Comparison of ENCODE assay signal across 10 cellular contexts in the genomic region with DNA sequence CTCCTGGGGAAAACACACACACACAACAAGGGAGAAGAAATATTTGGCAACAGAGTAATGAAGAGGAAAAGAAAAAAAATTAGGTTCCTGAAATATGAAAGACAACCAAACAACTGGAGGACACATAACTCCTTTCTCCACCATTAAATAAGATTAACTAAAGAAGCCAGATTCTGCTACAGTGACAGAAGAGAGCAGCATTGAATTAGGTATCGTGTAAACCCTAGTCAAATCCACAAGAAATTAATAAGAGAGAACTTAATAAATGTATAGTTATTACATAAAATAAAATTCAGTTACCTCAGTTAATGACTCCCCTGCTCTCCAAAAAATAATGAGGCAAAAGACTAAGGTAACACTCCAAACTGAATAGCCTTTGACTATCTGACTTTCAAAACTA.
DNase-seq lines count a peak whose midpoint lies in the region; ATAC-seq, FAIRE-seq and TF ChIP-seq lines count a peak whose summit lies in the region.
"Had no signal": no experiment of that assay in that cellular context is flagged by ENCODE, and none has a peak within 500 bp of the region (broad histone marks: within the 10 kb centered on the region; RNA-seq: fewer than 3 reads in every experiment).

No MANE protein-coding gene starts in this region.

- whole genome bisulfite sequencing in K562 (ENCODE audit: insufficient coverage, low coverage, missing lambda C conversion rate) = 8% methylated on average over 1 of the region's 1 CpG

- no peaks in the 10 kb centered on the region for H3K9me3 ChIP-seq in MM.1S (replicated peaks; ENCODE audit: insufficient read depth, low read length)
- peaks cover 5% of the 10 kb centered on the region; the same call in 1 of the 2 replicates for H3K9me3 ChIP-seq in K562 (replicated peaks; ENCODE audit: control insufficient read depth, insufficient read depth, low read depth, low read length)
- no peaks in the 10 kb centered on the region for H3K9me3 ChIP-seq in effector memory CD4-positive, alpha-beta T cell (ENCODE audit: control insufficient read depth, low read length)

- intact Hi-C loops in K562 (cut with micrococcal nuclease) = loop anchor here (1.0 to 10.0 kb wide), 5 partner anchors 154 to 800 kb away; no protein-coding TSS in a partner anchor

- BruUV-seq in K562 (replicated peaks; lab: Mats Ljungman, UMichigan) = no TSS peak

- H3K27ac Mint-ChIP-seq in activated naive CD4-positive, alpha-beta T cell treated with anti-CD3 and anti-CD28 coated beads, Interleukin-2, amount 50 U/mL, for 72 hours = no peak overlapping the region
- no peak overlapping the region for H3K27ac Mint-ChIP-seq in activated CD4-positive, alpha-beta T cell treated with anti-CD3 and anti-CD28 coated beads, Interleukin-2, amount 10 ng/mL, durations not matched to agents 7 days and 5 days
- H3K27ac Mint-ChIP-seq: activated naive CD8-positive, alpha-beta T cell had no signal

- H3K9me2 ChIP-seq in MM.1S (replicated peaks; ENCODE audit: insufficient read depth, low read length) = no peaks in the 10 kb centered on the region

- H2AFZ ChIP-seq in MM.1S (ENCODE audit: low read length) (peak overlapping the region; percentile 19; the same call in 1 of the 2 replicates), K562 (ENCODE audit: low read depth, low read length) (peak overlapping the region; percentile 69)

- CTCF ChIA-PET in K562 (lab: Yijun Ruan, JAX; ENCODE audit: low intra/inter-chr PET ratio) = interaction anchor here (2.5 kb wide), 1 partner anchor 451 kb away, joined by 10 read pairs; no protein-coding TSS in a partner anchor
- CTCF ChIA-PET in activated CD4-positive, alpha-beta T cell treated with anti-CD3 and anti-CD28 coated beads, Interleukin-2, amount 10 ng/mL, durations not matched to agents 7 days and 5 days (lab: Charles Lee) = no interaction called here

- TF ChIP-seq CTCF in MM.1S (IDR thresholded peaks at IDR 0.05; ENCODE audit: low read length) = peak; percentile 29; the same call in 1 of the 2 replicates
- TF ChIP-seq CTCF in K562 (IDR thresholded peaks at IDR 0.05 in 2 of 3, conservative IDR thresholded peaks at IDR 0.05 in 1 of 3; ENCODE audit: insufficient read depth in 2 of 3, low read depth in 1 of 3, low read length in 3 of 3) = peak in 2 of 3 experiments; percentile 42 to 60; a peak in 3 of 6 replicates

- ATAC-seq in K562 (peak; percentile 83), GM19351 (IDR thresholded peaks at IDR 0.05; ENCODE audit: unreplicated experiment) (no peak)
- no peak for ATAC-seq in activated naive CD4-positive, alpha-beta T cell treated with anti-CD3 and anti-CD28 coated beads, Interleukin-2, amount 50 U/mL, for 72 hours

- H3K79me2 ChIP-seq in MM.1S (ENCODE audit: low read length) (no peaks in the 10 kb centered on the region), K562 (ENCODE audit: control insufficient read depth, insufficient read depth, low read length) (no peaks in the 10 kb centered on the region)

- DNase-seq in EH (ENCODE audit: low read depth) (peak; percentile 53), MM.1S (peak; percentile 21), K562 (ENCODE audit: extremely low read depth in 1 of 4, low spot score in 3 of 4) (peak in 2 of 4 experiments; percentile 23 to 58), lung microvascular endothelial cell (ENCODE audit: low read depth in 2 of 2) (peak; percentile 36 to 64)
- no peak for DNase-seq in activated naive CD4-positive, alpha-beta T cell treated with anti-CD3 and anti-CD28 coated beads, Interleukin-2, amount 50 U/mL, for 72 hours (ENCODE audit: low spot score in 2 of 2)
- DNase-seq in effector memory CD4-positive, alpha-beta T cell = no peak
- DNase-seq in activated CD4-positive, alpha-beta T cell treated with anti-CD3 and anti-CD28 coated beads, Interleukin-2, amount 10 ng/mL, durations not matched to agents 7 days and 5 days = no peak

- no peak for TF ChIP-seq EP300 in K562 (IDR thresholded peaks at IDR 0.05; ENCODE audit: low read length)

- H4K20me1 ChIP-seq in MM.1S (ENCODE audit: insufficient read depth, low read length) (no peaks in the 10 kb centered on the region), K562 (replicated peaks; ENCODE audit: control insufficient read depth, insufficient read depth, low read length) (no peaks in the 10 kb centered on the region)

- H3K9me1 ChIP-seq in K562 (ENCODE audit: control insufficient read depth, insufficient read depth, low read length) = no peaks in the 10 kb centered on the region

- H3K4me3 ChIP-seq in MM.1S (ENCODE audit: low read length) (peak overlapping the region; percentile 34; the same call in 1 of the 2 replicates), K562 (no peak overlapping the region)
- H3K4me3 ChIP-seq in effector memory CD4-positive, alpha-beta T cell (ENCODE audit: insufficient read depth, low read depth, low read length, poor library complexity, severe bottlenecking) = no peak overlapping the region
- H3K4me3 ChIP-seq: SJSA1 had no signal

- peak overlapping the region; percentile 73 for H3K4me2 ChIP-seq in MM.1S (ENCODE audit: low read depth, low read length)
- no peak overlapping the region for H3K4me2 ChIP-seq in K562 (ENCODE audit: insufficient read depth, low read length)

- in situ Hi-C loops in K562 (cut with MboI) = no loop called here

- peak overlapping the region; percentile 34; the same call in 1 of the 2 replicates for H3K27ac ChIP-seq in MM.1S (ENCODE audit: low read length)
- H3K27ac ChIP-seq in K562 (ENCODE audit: extremely low read depth, low read depth, low read length) = no peak overlapping the region; the same call in 2 of the 3 replicates
- H3K27ac ChIP-seq in effector memory CD4-positive, alpha-beta T cell (ENCODE audit: insufficient read depth, low read length, poor library complexity, severe bottlenecking) = no peak overlapping the region
- H3K27ac ChIP-seq: SJSA1 had no signal

- POLR2A ChIA-PET in K562 (lab: Yijun Ruan, JAX) = interaction anchor here (0.6 kb wide), 2 partner anchors 470 to 611 kb away, joined by 3 to 5 read pairs; no protein-coding TSS in a partner anchor
- POLR2A ChIA-PET in activated CD4-positive, alpha-beta T cell treated with anti-CD3 and anti-CD28 coated beads, Interleukin-2, amount 10 ng/mL, durations not matched to agents 7 days and 5 days (lab: Charles Lee) = no interaction called here

- peak; percentile 51 to 78 for TF ChIP-seq RAD21 in K562 (CRISPR knock-in tag; conservative IDR thresholded peaks at IDR 0.05 in 1 of 2, IDR thresholded peaks at IDR 0.05 in 1 of 2)

- H3K4me1 Mint-ChIP-seq in activated CD4-positive, alpha-beta T cell treated with anti-CD3 and anti-CD28 coated beads, Interleukin-2, amount 10 ng/mL, durations not matched to agents 7 days and 5 days = peaks cover 3% of the 10 kb centered on the region

- H3K4me1 ChIP-seq in MM.1S (ENCODE audit: low read length) (peaks cover 11% of the 10 kb centered on the region), K562 (replicated peaks in 1 of 2; ENCODE audit: control insufficient read depth in 2 of 2, insufficient read depth in 2 of 2, low read length in 2 of 2) (no peaks in the 10 kb centered on the region)
- no peaks in the 10 kb centered on the region for H3K4me1 ChIP-seq in effector memory CD4-positive, alpha-beta T cell (ENCODE audit: control insufficient read depth, insufficient read depth, low read length, poor library complexity, severe bottlenecking)
- H3K4me1 ChIP-seq: SJSA1 had no signal

- peaks cover 10 to 14% of the 10 kb centered on the region in 2 donors for H3K9me3 Mint-ChIP-seq in activated naive CD4-positive, alpha-beta T cell treated with anti-CD3 and anti-CD28 coated beads, Interleukin-2, amount 50 U/mL, for 72 hours
- peaks cover 9% of the 10 kb centered on the region for H3K9me3 Mint-ChIP-seq in activated CD4-positive, alpha-beta T cell treated with anti-CD3 and anti-CD28 coated beads, Interleukin-2, amount 10 ng/mL, durations not matched to agents 7 days and 5 days

- peaks cover 0 to 4% of the 10 kb centered on the region in 2 donors for H3K36me3 Mint-ChIP-seq in activated naive CD4-positive, alpha-beta T cell treated with anti-CD3 and anti-CD28 coated beads, Interleukin-2, amount 50 U/mL, for 72 hours
- H3K36me3 Mint-ChIP-seq in activated CD4-positive, alpha-beta T cell treated with anti-CD3 and anti-CD28 coated beads, Interleukin-2, amount 10 ng/mL, durations not matched to agents 7 days and 5 days (ENCODE audit: low read depth) = no peaks in the 10 kb centered on the region

- no peak for TF ChIP-seq POLR2A in K562 (conservative IDR thresholded peaks at IDR 0.05)

- H3K27me3 ChIP-seq in MM.1S (replicated peaks; ENCODE audit: insufficient read depth, low read length) = no peaks in the 10 kb centered on the region
- no peaks in the 10 kb centered on the region for H3K27me3 ChIP-seq in K562 (ENCODE audit: control insufficient read depth in 2 of 2, insufficient read depth in 2 of 2, low read length in 2 of 2)
- no peaks in the 10 kb centered on the region for H3K27me3 ChIP-seq in effector memory CD4-positive, alpha-beta T cell (replicated peaks; ENCODE audit: control insufficient read depth, insufficient read depth, low read length, poor library complexity, severe bottlenecking)
- H3K27me3 ChIP-seq: SJSA1 had no signal

- H3K27me3 Mint-ChIP-seq in activated CD4-positive, alpha-beta T cell treated with anti-CD3 and anti-CD28 coated beads, Interleukin-2, amount 10 ng/mL, durations not matched to agents 7 days and 5 days = no peaks in the 10 kb centered on the region
- H3K27me3 Mint-ChIP-seq: activated naive CD8-positive, alpha-beta T cell had no signal

- H3K36me3 ChIP-seq in MM.1S (replicated peaks; ENCODE audit: insufficient read depth, low read length) = no peaks in the 10 kb centered on the region
- H3K36me3 ChIP-seq in K562 (ENCODE audit: control insufficient read depth, insufficient read depth, low read length) = no peaks in the 10 kb centered on the region
- no peaks in the 10 kb centered on the region for H3K36me3 ChIP-seq in effector memory CD4-positive, alpha-beta T cell (ENCODE audit: control insufficient read depth, insufficient read depth, low read length)
- H3K36me3 ChIP-seq: SJSA1 had no signal

- FAIRE-seq in K562 (lab: Jason Lieb, UNC) = peak; percentile 23

- H3F3A ChIP-seq in MM.1S (ENCODE audit: insufficient read depth, low read length) = no peaks in the 10 kb centered on the region

- H3K9ac ChIP-seq in MM.1S (ENCODE audit: low read length) (no peak overlapping the region), K562 (ENCODE audit: insufficient read depth in 1 of 2, low read depth in 2 of 2, low read length in 2 of 2) (no peak overlapping the region)

- no peak overlapping the region for H3K4me3 Mint-ChIP-seq in activated CD4-positive, alpha-beta T cell treated with anti-CD3 and anti-CD28 coated beads, Interleukin-2, amount 10 ng/mL, durations not matched to agents 7 days and 5 days
- H3K4me3 Mint-ChIP-seq: activated naive CD8-positive, alpha-beta T cell had no signal

Comparison
In these comparisons a context has a peak if more than half of its experiments do, and no peak if none do; other contexts are left out.
1. DNase-seq: peak in EH (single experiment), MM.1S (single experiment) and lung microvascular endothelial cell (2 of 2); none in activated naive CD4-positive, alpha-beta T cell treated with anti-CD3 and anti-CD28 coated beads, Interleukin-2, amount 50 U/mL, for 72 hours (0 of 2), effector memory CD4-positive, alpha-beta T cell (0 of 3) and activated CD4-positive, alpha-beta T cell treated with anti-CD3 and anti-CD28 coated beads, Interleukin-2, amount 10 ng/mL, durations not matched to agents 7 days and 5 days (single experiment).